Comparison of ENCODE assay signal across 22 cellular contexts in genomic region chr2:205212357-205212756, GRCh38.
"Had no signal": no experiment of that assay in that cellular context is flagged by ENCODE, and none has a peak within 500 bp of the region (broad histone marks: within the 10 kb centered on the region; RNA-seq: fewer than 3 reads in every experiment).

No MANE protein-coding gene starts in this region.

- ATAC-seq: left colon; left ventricle myocardium superior; psoas muscle; right lobe of liver; stimulated activated effector memory CD8-positive, alpha-beta T cell treated with anti-CD3 and anti-CD28 coated beads, Interleukin-12 subunit alpha, Interleukin-12 subunit beta, amount 100 ng/mL, for 72 hours; stimulated activated naive CD8-positive, alpha-beta T cell treated with anti-CD3 and anti-CD28 coated beads, Interleukin-15, Interleukin-2, amounts not matched to agents 100 U/mL and 50 U/mL, for 24 hours had no signal

- H3K27ac ChIP-seq: coronary artery, esophagus muscularis mucosa, parathyroid adenoma, psoas muscle, right lobe of liver, tibial artery, upper lobe of left lung, uterus had no signal

- H3K4me3 Mint-ChIP-seq: endodermal cell; naive B cell; nephron; stimulated activated effector memory CD8-positive, alpha-beta T cell treated with anti-CD3 and anti-CD28 coated beads, Interleukin-12 subunit alpha, Interleukin-12 subunit beta, amount 100 ng/mL, for 72 hours had no signal

- DNase-seq: effector CD4-positive, alpha-beta T cell; endodermal cell; foreskin fibroblast; left colon; left ventricle myocardium superior; mesendoderm; naive B cell; occipital lobe; psoas muscle; retina; right lobe of liver; stimulated activated CD4-positive, alpha-beta T cell treated with anti-CD3 and anti-CD28 coated beads, Interleukin-4, amount 100 ng/mL, for 1 hour; stimulated activated CD8-positive, alpha-beta memory T cell treated with anti-CD3 and anti-CD28 coated beads, Interleukin-4, amount 100 ng/mL, for 48 hours; stimulated activated naive CD8-positive, alpha-beta T cell treated with anti-CD3 and anti-CD28 coated beads, Interleukin-15, Interleukin-2, amounts not matched to agents 100 U/mL and 50 U/mL, for 24 hours; tibial artery; upper lobe of left lung; uterus had no signal

- H3K4me1 Mint-ChIP-seq: naive B cell; stimulated activated effector memory CD8-positive, alpha-beta T cell treated with anti-CD3 and anti-CD28 coated beads, Interleukin-12 subunit alpha, Interleukin-12 subunit beta, amount 100 ng/mL, for 72 hours had no signal

- H3K27ac Mint-ChIP-seq: endodermal cell; naive B cell; nephron; stimulated activated effector memory CD8-positive, alpha-beta T cell treated with anti-CD3 and anti-CD28 coated beads, Interleukin-12 subunit alpha, Interleukin-12 subunit beta, amount 100 ng/mL, for 72 hours had no signal

- H3K27me3 Mint-ChIP-seq: naive B cell had no signal

- H3K9me3 Mint-ChIP-seq: endodermal cell; naive B cell; nephron; stimulated activated effector memory CD8-positive, alpha-beta T cell treated with anti-CD3 and anti-CD28 coated beads, Interleukin-12 subunit alpha, Interleukin-12 subunit beta, amount 100 ng/mL, for 72 hours had no signal
